Comparison of ENCODE assay signal across 22 cellular contexts in the genomic region with DNA sequence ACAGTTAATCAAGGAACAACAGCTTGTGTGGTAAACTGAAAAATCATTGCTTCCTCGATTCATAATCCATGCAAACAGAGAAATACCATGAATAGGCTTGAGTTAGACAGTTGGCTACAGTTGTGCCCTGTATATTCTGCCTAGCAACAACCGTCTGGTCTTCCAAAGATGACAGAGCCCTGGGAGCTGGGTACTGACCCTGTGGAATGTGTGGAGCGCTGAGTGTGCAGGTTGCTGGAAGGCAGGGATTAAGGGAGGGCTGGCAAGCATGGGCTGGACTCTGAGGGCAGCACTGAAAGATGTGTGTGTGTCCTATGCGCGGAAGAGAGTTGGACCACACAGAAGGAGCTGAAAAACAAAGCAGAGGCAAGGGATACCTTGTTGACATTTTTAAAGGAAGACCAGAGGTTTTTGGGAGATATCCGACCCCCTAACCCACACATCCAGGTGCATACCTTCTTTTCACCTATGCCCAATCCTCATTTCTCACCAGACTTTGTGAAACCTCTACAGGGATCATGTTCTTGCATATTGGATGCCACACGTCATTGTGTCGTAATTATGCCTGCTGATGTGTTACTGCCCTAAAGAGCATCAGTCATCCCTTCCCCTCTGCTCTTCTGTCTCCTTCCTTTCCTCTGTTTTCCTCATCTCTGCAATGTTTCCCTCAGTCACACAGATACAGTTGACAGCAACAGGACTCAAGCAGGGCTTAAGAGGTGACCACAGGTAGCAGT. TPM values are rescaled to one million over a fixed set of nuclear protein-coding genes. Genes with fewer than 3 reads are reported as not detected.
DNase-seq lines count a peak whose midpoint lies in the region; ATAC-seq, FAIRE-seq and TF ChIP-seq lines count a peak whose summit lies in the region.
"Had no signal": no experiment of that assay in that cellular context is flagged by ENCODE, and none has a peak within 500 bp of the region (broad histone marks: within the 10 kb centered on the region; RNA-seq: fewer than 3 reads in every experiment).

No MANE protein-coding gene starts in this region.

- TF ChIP-seq CTCF in A549 (IDR thresholded peaks at IDR 0.05) (no peak), MCF 10A (IDR thresholded peaks at IDR 0.05; ENCODE audit: unreplicated experiment) (no peak)

- H3K4me2 ChIP-seq in A549, result no peak overlapping the region

- no peak for TF ChIP-seq EP300 in A549 (IDR thresholded peaks at IDR 0.05)

- DNase-seq in A549 (ENCODE audit: low read depth in 1 of 2, low spot score in 1 of 2) (no peak), HuH-7.5 (ENCODE audit: low spot score) (peak; percentile 5), MCF 10A (ENCODE audit: unreplicated experiment) (peak; percentile 31), kidney tubule cell (ENCODE audit: low spot score) (peak; percentile 74), T-helper 1 cell (no peak), NCI-H2196 (lab: John Stamatoyannopoulos, UW; ENCODE audit: unreplicated experiment) (no peak)
- no peak for DNase-seq in stimulated activated CD4-positive, alpha-beta T cell treated with anti-CD3 and anti-CD28 coated beads, Interleukin-15, amount 100 ng/mL, for 24 hours
- DNase-seq in activated naive CD8-positive, alpha-beta T cell treated with anti-CD3 and anti-CD28 coated beads for 36 hours, result no peak
- DNase-seq: activated CD8-positive, alpha-beta T cell treated with anti-CD3 and anti-CD28 coated beads for 36 hours; anterior cingulate cortex; COR-L47; hypothalamus; natural killer cell; NCI-H2171 treated with DMSO at 0.1 percent for 48 hours; NK-92 treated with Interleukin-12 subunit alpha and Interleukin-12 subunit beta, amount 100 ng/mL, for 24 hours; stimulated activated CD4-positive, alpha-beta T cell treated with anti-CD3 and anti-CD28 coated beads, Interleukin-2, amount 100 ng/mL, for 48 hours; thyroid gland had no signal

- H3K4me3 Mint-ChIP-seq in MCF 10A (ENCODE audit: unreplicated experiment), result no peak overlapping the region
- H3K4me3 Mint-ChIP-seq in activated naive CD8-positive, alpha-beta T cell treated with anti-CD3 and anti-CD28 coated beads for 36 hours, result no peak overlapping the region
- H3K4me3 Mint-ChIP-seq: activated CD8-positive, alpha-beta T cell treated with anti-CD3 and anti-CD28 coated beads for 36 hours; activated T-helper 17 cell treated with anti-CD3 and anti-CD28 coated beads, Interleukin-2, amount 50 U/mL, for 72 hours; natural killer cell had no signal

- POLR2A ChIA-PET in A549 (lab: Yijun Ruan, JAX) (no interaction called here), MCF 10A (lab: Yijun Ruan, JAX) (interaction anchor here (0.6 kb wide), 1 partner anchor 12 kb away, joined by 4 read pairs; no protein-coding TSS in a partner anchor)

- no peak overlapping the region for H3K4me3 ChIP-seq in A549
- H3K4me3 ChIP-seq: esophagus muscularis mucosa, SK-N-MC, thyroid gland had no signal

- TF ChIP-seq RAD21 in A549 (conservative IDR thresholded peaks at IDR 0.05 in 1 of 2, IDR thresholded peaks at IDR 0.05 in 1 of 2), result no peak

- H3K9me3 Mint-ChIP-seq in MCF 10A (ENCODE audit: unreplicated experiment), result no peaks in the 10 kb centered on the region
- peaks cover 1% of the 10 kb centered on the region for H3K9me3 Mint-ChIP-seq in activated naive CD8-positive, alpha-beta T cell treated with anti-CD3 and anti-CD28 coated beads for 36 hours
- H3K9me3 Mint-ChIP-seq: activated CD8-positive, alpha-beta T cell treated with anti-CD3 and anti-CD28 coated beads for 36 hours had no signal

- no peaks in the 10 kb centered on the region for H3K4me1 ChIP-seq in A549
- H3K4me1 ChIP-seq: esophagus muscularis mucosa, thyroid gland had no signal

- no peaks in the 10 kb centered on the region for H3K36me3 Mint-ChIP-seq in MCF 10A (ENCODE audit: insufficient read depth, unreplicated experiment)
- H3K36me3 Mint-ChIP-seq in activated naive CD8-positive, alpha-beta T cell treated with anti-CD3 and anti-CD28 coated beads for 36 hours, result no peaks in the 10 kb centered on the region
- H3K36me3 Mint-ChIP-seq: natural killer cell had no signal

- no peak for TF ChIP-seq POLR2A in A549 (IDR thresholded peaks at IDR 0.05; ENCODE audit: low read length)

- CTCF ChIA-PET in A549 (lab: Yijun Ruan, JAX), result no interaction called here
- CTCF ChIA-PET in MCF 10A (lab: Yijun Ruan, JAX), result interaction anchor here (0.6 to 1.0 kb wide), 3 partner anchors 19 to 309 kb away, joined by 3 to 4 read pairs (median 3); no protein-coding TSS in a partner anchor

- peak; percentile 41 to 70; a peak in 4 of 6 replicates for ATAC-seq in A549
- ATAC-seq: activated CD8-positive, alpha-beta T cell treated with anti-CD3 and anti-CD28 coated beads for 36 hours; activated T-helper 17 cell treated with anti-CD3 and anti-CD28 coated beads, Interleukin-2, amount 50 U/mL, for 72 hours; natural killer cell had no signal

- peaks cover 38% of the 10 kb centered on the region for H3K27me3 Mint-ChIP-seq in MCF 10A (ENCODE audit: insufficient read depth, unreplicated experiment)
- peaks cover 6% of the 10 kb centered on the region for H3K27me3 Mint-ChIP-seq in activated naive CD8-positive, alpha-beta T cell treated with anti-CD3 and anti-CD28 coated beads for 36 hours
- H3K27me3 Mint-ChIP-seq: activated CD8-positive, alpha-beta T cell treated with anti-CD3 and anti-CD28 coated beads for 36 hours had no signal

- H3K4me1 Mint-ChIP-seq in MCF 10A (ENCODE audit: insufficient read depth, unreplicated experiment), result no peaks in the 10 kb centered on the region
- H3K4me1 Mint-ChIP-seq in activated naive CD8-positive, alpha-beta T cell treated with anti-CD3 and anti-CD28 coated beads for 36 hours, result no peaks in the 10 kb centered on the region
- H3K4me1 Mint-ChIP-seq: activated T-helper 17 cell treated with anti-CD3 and anti-CD28 coated beads, Interleukin-2, amount 50 U/mL, for 72 hours; natural killer cell had no signal

- BruUV-seq in MCF 10A (replicated peaks; lab: Mats Ljungman, UMichigan), result no TSS peak

- WGBS in A549 (ENCODE audit: missing lambda C conversion rate), result 29% methylated on average over 8 of the region's 8 CpGs

- no peak overlapping the region for H3K27ac Mint-ChIP-seq in MCF 10A (ENCODE audit: low read depth, unreplicated experiment)
- H3K27ac Mint-ChIP-seq in activated naive CD8-positive, alpha-beta T cell treated with anti-CD3 and anti-CD28 coated beads for 36 hours, result no peak overlapping the region
- H3K27ac Mint-ChIP-seq: activated CD8-positive, alpha-beta T cell treated with anti-CD3 and anti-CD28 coated beads for 36 hours; activated T-helper 17 cell treated with anti-CD3 and anti-CD28 coated beads, Interleukin-2, amount 50 U/mL, for 72 hours; natural killer cell had no signal

- no peaks in the 10 kb centered on the region for H3K9me3 ChIP-seq in A549
- H3K9me3 ChIP-seq: esophagus muscularis mucosa, thyroid gland had no signal

- intact Hi-C loops in MCF 10A (cut with micrococcal nuclease), result no loop called here

- no peak overlapping the region for H3K27ac ChIP-seq in A549
- H3K27ac ChIP-seq: esophagus muscularis mucosa, SK-N-MC, thyroid gland had no signal

- no peak for FAIRE-seq in A549 (lab: Jason Lieb, UNC)
- FAIRE-seq: GM18507 had no signal

TF ChIP-seq in A549, 52 proteins besides CTCF, POLR2A, EP300 and RAD21:
- TF ChIP-seq ZC3H11A (IDR thresholded peaks at IDR 0.05) (no peak), POLR2AphosphoS2 (conservative IDR thresholded peaks at IDR 0.05; ENCODE audit: low read length) (no peak), FOSL2 (IDR thresholded peaks at IDR 0.05) (no peak), FOSL2 (CRISPR knock-in tag; IDR thresholded peaks at IDR 0.05) (no peak), TP53 (CRISPR knock-in tag; IDR thresholded peaks at IDR 0.05) (no peak), CBX2 (IDR thresholded peaks at IDR 0.05; ENCODE audit: borderline replicate concordance, low read depth) (no peak), CHD4 (IDR thresholded peaks at IDR 0.05; ENCODE audit: borderline replicate concordance) (no peak), MYC (IDR thresholded peaks at IDR 0.05; ENCODE audit: borderline replicate concordance, low read length) (no peak), TFCP2L1 (CRISPR knock-in tag; IDR thresholded peaks at IDR 0.05) (no peak), NPAS2 (CRISPR knock-in tag; IDR thresholded peaks at IDR 0.05; ENCODE audit: borderline replicate concordance) (no peak), HOXB13 (CRISPR knock-in tag; IDR thresholded peaks at IDR 0.05; ENCODE audit: low read depth) (no peak), ATOH8 (CRISPR knock-in tag; IDR thresholded peaks at IDR 0.05; ENCODE audit: low read depth) (no peak), RNF2 (IDR thresholded peaks at IDR 0.05; ENCODE audit: borderline replicate concordance, low read depth) (no peak), MAX (IDR thresholded peaks at IDR 0.05) (no peak)
- TF ChIP-seq, protein P1, sequence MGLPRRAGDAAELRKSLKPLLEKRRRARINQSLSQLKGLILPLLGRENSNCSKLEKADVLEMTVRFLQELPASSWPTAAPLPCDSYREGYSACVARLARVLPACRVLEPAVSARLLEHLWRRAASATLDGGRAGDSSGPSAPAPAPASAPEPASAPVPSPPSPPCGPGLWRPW (IDR thresholded peaks at IDR 0.05), result no peak

RNA-seq across cellular contexts. Expression of gene VGLL2, which starts 58.2 kb away (rescaled TPM):
- polyA plus RNA-seq in A549 (2011; rRNA removed) (not detected in 2 replicates), A549 (2017; fragmentation: RNase III; extraction: RNeasy Plus Mini Kit Qiagen cat#74134 plus additional on column Dnase treatment) (not detected in 3 replicates)
- polyA plus RNA-seq in A549 (2012; cell fraction: cytosol; rRNA removed), result not detected in 2 replicates
- not detected in 2 replicates for polyA plus RNA-seq in A549 (2012; cell fraction: nucleus; rRNA removed)
- polyA minus RNA-seq in A549 (2011; rRNA and poly(A)+ RNA removed), result not detected in 2 replicates
- not detected in 2 replicates for total RNA-seq in MCF 10A (2022)
- total RNA-seq in activated naive CD8-positive, alpha-beta T cell treated with anti-CD3 and anti-CD28 coated beads for 36 hours, result not detected
- total RNA-seq: activated CD8-positive, alpha-beta T cell treated with anti-CD3 and anti-CD28 coated beads for 36 hours; activated T-helper 17 cell treated with anti-CD3 and anti-CD28 coated beads, Interleukin-2, amount 50 U/mL, for 72 hours; esophagus muscularis mucosa; liver; natural killer cell; thyroid gland had no signal
- polyA plus RNA-seq: liver had no signal

Comparison
In these comparisons a context has a peak if more than half of its experiments do, and no peak if none do; other contexts are left out.
1. DNase-seq: peak in HuH-7.5 (single experiment), MCF 10A (single experiment) and kidney tubule cell (single experiment); none in A549 (0 of 2), stimulated activated CD4-positive, alpha-beta T cell treated with anti-CD3 and anti-CD28 coated beads, Interleukin-15, amount 100 ng/mL, for 24 hours (single experiment), T-helper 1 cell (0 of 5), NCI-H2196 (single experiment) and activated naive CD8-positive, alpha-beta T cell treated with anti-CD3 and anti-CD28 coated beads for 36 hours (single experiment).